ENCODE assay signal across 21 cellular contexts in the genomic region with DNA sequence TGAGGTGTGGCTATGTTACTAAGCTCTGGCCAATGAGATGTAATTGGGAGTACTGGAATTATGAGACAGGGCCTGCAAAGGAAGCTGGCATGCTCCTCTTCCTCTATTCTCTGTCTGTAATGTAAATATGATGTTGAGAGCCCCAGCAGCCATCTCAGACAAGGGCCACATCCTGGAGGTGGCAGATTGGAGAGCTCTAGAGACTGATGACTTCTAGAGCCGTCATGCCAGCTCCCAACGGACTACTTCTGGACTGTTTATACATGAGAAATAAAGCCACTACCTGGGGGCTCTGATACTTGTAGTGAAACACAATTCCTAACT. TPM values are rescaled to one million over a fixed set of nuclear protein-coding genes. Genes with fewer than 3 reads are reported as not detected.
DNase-seq lines count a peak whose midpoint lies in the region; ATAC-seq and TF ChIP-seq lines count a peak whose summit lies in the region.
"Had no signal": no experiment of that assay in that cellular context is flagged by ENCODE, and none has a peak within 500 bp of the region (broad histone marks: within the 10 kb centered on the region; RNA-seq: fewer than 3 reads in every experiment).

No MANE protein-coding gene starts in this region.

- H3K27ac Mint-ChIP-seq in CD4-positive, alpha-beta memory T cell: no peak overlapping the region
- H3K27ac Mint-ChIP-seq: activated CD8-positive, alpha-beta memory T cell treated with anti-CD3 and anti-CD28 coated beads, Interleukin-2, amount 10 ng/mL, durations not matched to agents 7 days and 5 days; T-helper 2 cell treated with Interferon-gamma antibody and Interleukin-4, amounts not matched to agents 5 μg/mL and 100 μg/mL, for 36 hours had no signal

- no peak overlapping the region for H3K4me3 Mint-ChIP-seq in CD4-positive, alpha-beta memory T cell
- H3K4me3 Mint-ChIP-seq: activated CD8-positive, alpha-beta memory T cell treated with anti-CD3 and anti-CD28 coated beads, Interleukin-2, amount 10 ng/mL, durations not matched to agents 7 days and 5 days; central memory CD8-positive, alpha-beta T cell; T-helper 2 cell treated with Interferon-gamma antibody and Interleukin-4, amounts not matched to agents 5 μg/mL and 100 μg/mL, for 36 hours had no signal

- H3K27ac ChIP-seq in SJSA1: peak overlapping the region; percentile 76; the same call in 1 of the 2 replicates
- H3K27ac ChIP-seq in esophagus squamous epithelium: peak overlapping the region; percentile 79 to 92 (median 84)
- H3K27ac ChIP-seq in temporal lobe (ENCODE audit: low read depth, low read length): peak overlapping the region; percentile 85
- no peak overlapping the region for H3K27ac ChIP-seq in CD4-positive, alpha-beta memory T cell (ENCODE audit: low read depth, low read length)
- H3K27ac ChIP-seq: tibial artery had no signal

- H3K4me1 Mint-ChIP-seq in CD4-positive, alpha-beta memory T cell: peaks cover 0 to 2% (median under 1%) of the 10 kb centered on the region in 4 donors
- H3K4me1 Mint-ChIP-seq: activated CD8-positive, alpha-beta memory T cell treated with anti-CD3 and anti-CD28 coated beads, Interleukin-2, amount 10 ng/mL, durations not matched to agents 7 days and 5 days had no signal

- intact Hi-C loops in esophagus squamous epithelium (cut with DNase I): no loop called here
- intact Hi-C loops in CD4-positive, alpha-beta memory T cell (cut with micrococcal nuclease): no loop called here

- no peak for TF ChIP-seq POLR2A in esophagus squamous epithelium (IDR thresholded peaks at IDR 0.05)

- POLR2A ChIA-PET in CD4-positive, alpha-beta memory T cell (lab: Charles Lee; ENCODE audit: partially characterized antibody): no interaction called here

- no peaks in the 10 kb centered on the region for H3K9me3 ChIP-seq in SJSA1 (replicated peaks)
- H3K9me3 ChIP-seq in esophagus squamous epithelium: no peaks in the 10 kb centered on the region
- no peaks in the 10 kb centered on the region for H3K9me3 ChIP-seq in CD4-positive, alpha-beta memory T cell (ENCODE audit: control insufficient read depth in 1 of 2, low read length in 2 of 2)
- H3K9me3 ChIP-seq: gastrocnemius medialis, ovary, sigmoid colon, tibial artery had no signal

- H3K4me1 ChIP-seq in SJSA1 (replicated peaks) (peaks cover 48% of the 10 kb centered on the region), esophagus squamous epithelium (peaks cover 40 to 75% (median 44%) of the 10 kb centered on the region in 3 donors)
- no peaks in the 10 kb centered on the region for H3K4me1 ChIP-seq in CD4-positive, alpha-beta memory T cell (ENCODE audit: insufficient read depth, low read length)
- H3K4me1 ChIP-seq: gastrocnemius medialis, tibial artery had no signal

- TF ChIP-seq CTCF in esophagus squamous epithelium (IDR thresholded peaks at IDR 0.05): no peak

- no peaks in the 10 kb centered on the region for H3K36me3 ChIP-seq in SJSA1
- H3K36me3 ChIP-seq in esophagus squamous epithelium: no peaks in the 10 kb centered on the region
- no peaks in the 10 kb centered on the region for H3K36me3 ChIP-seq in CD4-positive, alpha-beta memory T cell (ENCODE audit: insufficient read depth, low read length)
- H3K36me3 ChIP-seq: gastrocnemius medialis, ovary, sigmoid colon, tibial artery had no signal

- no peak overlapping the region for H3K4me3 ChIP-seq in SJSA1
- no peak overlapping the region for H3K4me3 ChIP-seq in esophagus squamous epithelium
- no peak overlapping the region for H3K4me3 ChIP-seq in CD4-positive, alpha-beta memory T cell (ENCODE audit: low read length in 2 of 2)
- H3K4me3 ChIP-seq: gastrocnemius medialis, ovary, sigmoid colon, tibial artery had no signal

- 50 to 76% methylated on average over 2 of the region's 2 CpGs for WGBS in esophagus squamous epithelium, 2 donors

- no peak for ATAC-seq in HG02884 (IDR thresholded peaks at IDR 0.05; ENCODE audit: unreplicated experiment)
- ATAC-seq: activated CD4-positive, CD25-positive, alpha-beta regulatory T cell treated with anti-CD3 and anti-CD28 coated beads, Interleukin-2, amount 50 U/mL, for 24 hours; activated CD8-positive, alpha-beta memory T cell treated with anti-CD3 and anti-CD28 coated beads, Interleukin-2, amount 10 ng/mL, durations not matched to agents 7 days and 5 days; gastrocnemius medialis had no signal

- peaks cover 0 to 4% (median 0%) of the 10 kb centered on the region in 8 donors for H3K9me3 Mint-ChIP-seq in CD4-positive, alpha-beta memory T cell
- H3K9me3 Mint-ChIP-seq: central memory CD8-positive, alpha-beta T cell; T-helper 2 cell treated with Interferon-gamma antibody and Interleukin-4, amounts not matched to agents 5 μg/mL and 100 μg/mL, for 36 hours had no signal

- peaks cover 0 to 5% of the 10 kb centered on the region in 2 donors for H3K36me3 Mint-ChIP-seq in CD4-positive, alpha-beta memory T cell
- H3K36me3 Mint-ChIP-seq: activated CD8-positive, alpha-beta memory T cell treated with anti-CD3 and anti-CD28 coated beads, Interleukin-2, amount 10 ng/mL, durations not matched to agents 7 days and 5 days had no signal

- peaks cover 4 to 9% of the 10 kb centered on the region in 2 donors for H3K27me3 Mint-ChIP-seq in CD4-positive, alpha-beta memory T cell

- CTCF ChIA-PET in CD4-positive, alpha-beta memory T cell (lab: Charles Lee; ENCODE audit: partially characterized antibody): interaction anchor here (1.0 to 1.4 kb wide), 2 partner anchors 18 to 542 kb away, joined by 3 to 4 read pairs; no protein-coding TSS in a partner anchor

- DNase-seq in NCI-H2029 (lab: John Stamatoyannopoulos, UW) (peak; percentile 52), SJSA1 (ENCODE audit: low read depth in 1 of 2, low spot score in 2 of 2) (no peak), esophagus squamous epithelium (lab: John Stamatoyannopoulos, UW) (no peak), mucosa of gallbladder (ENCODE audit: low spot score) (no peak)
- DNase-seq in CD4-positive, alpha-beta memory T cell: no peak
- DNase-seq: activated CD8-positive, alpha-beta memory T cell treated with anti-CD3 and anti-CD28 coated beads, Interleukin-2, amount 10 ng/mL, durations not matched to agents 7 days and 5 days; activated effector memory CD4-positive, alpha-beta T cell treated with Interleukin-2 at 50 U/mL for 16 hours; gastrocnemius medialis; KG1; NCI-H1092 treated with DMSO at 0.1 percent for 48 hours; ovary; sigmoid colon; stimulated activated CD4-positive, alpha-beta T cell treated with anti-CD3 and anti-CD28 coated beads, Interleukin-4, amount 100 ng/mL, for 4 hours; tibial artery had no signal

- H3K27me3 ChIP-seq in SJSA1 (replicated peaks) (no peaks in the 10 kb centered on the region), esophagus squamous epithelium (no peaks in the 10 kb centered on the region)
- H3K27me3 ChIP-seq in CD4-positive, alpha-beta memory T cell (ENCODE audit: insufficient read depth, low read length): no peaks in the 10 kb centered on the region
- H3K27me3 ChIP-seq: gastrocnemius medialis, ovary, sigmoid colon, tibial artery had no signal

RNA-seq across cellular contexts. Expression of a gene that starts 19.7 kb away (rescaled TPM):
- 3.3 and 21.9 TPM in 2 replicates for total RNA-seq in SJSA1 (2014; rRNA removed; shearing (Covaris generic))
- total RNA-seq in esophagus squamous epithelium: 10 to 100 TPM; 30.9 to 67.9 (median 56.0) TPM
- total RNA-seq in temporal lobe: 3.9 TPM
- 734 TPM for total RNA-seq in mucosa of gallbladder
- total RNA-seq in CD4-positive, alpha-beta memory T cell: 1 to 10 TPM; 1.2 to 2.0 TPM
- 1 to 10 TPM in 1 of 2 donors, not detected in 1; 1.3 TPM for polyA plus RNA-seq in CD4-positive, alpha-beta memory T cell

RNA-seq across cellular contexts. Expression of a gene that starts 52.6 kb away (rescaled TPM):
- not detected in 2 replicates for total RNA-seq in SJSA1 (2014; rRNA removed; shearing (Covaris generic))
- total RNA-seq in esophagus squamous epithelium (not detected), temporal lobe (not detected), mucosa of gallbladder (not detected)
- total RNA-seq in CD4-positive, alpha-beta memory T cell: not detected
- polyA plus RNA-seq in CD4-positive, alpha-beta memory T cell: not detected
- total RNA-seq: activated CD8-positive, alpha-beta memory T cell treated with anti-CD3 and anti-CD28 coated beads, Interleukin-2, amount 10 ng/mL, durations not matched to agents 7 days and 5 days; gastrocnemius medialis; sigmoid colon had no signal
- polyA plus RNA-seq: adipose tissue, BJ, ovary, sigmoid colon had no signal

Comparison
In these comparisons a context has a peak if more than half of its experiments do, and no peak if none do; other contexts are left out.
1. RNA of a gene that starts 19.7 kb away (total RNA-seq): 734 TPM in mucosa of gallbladder (single experiment); 30.9 to 67.9 TPM in esophagus squamous epithelium, 3.9 TPM in temporal lobe (single experiment), 3.3 to 21.9 TPM in SJSA1 and 1.2 to 2.0 TPM in CD4-positive, alpha-beta memory T cell; every median in the first group is over 10 times any median in the second.